16 cellular contexts compared by ENCODE assay signal in the genomic region with DNA sequence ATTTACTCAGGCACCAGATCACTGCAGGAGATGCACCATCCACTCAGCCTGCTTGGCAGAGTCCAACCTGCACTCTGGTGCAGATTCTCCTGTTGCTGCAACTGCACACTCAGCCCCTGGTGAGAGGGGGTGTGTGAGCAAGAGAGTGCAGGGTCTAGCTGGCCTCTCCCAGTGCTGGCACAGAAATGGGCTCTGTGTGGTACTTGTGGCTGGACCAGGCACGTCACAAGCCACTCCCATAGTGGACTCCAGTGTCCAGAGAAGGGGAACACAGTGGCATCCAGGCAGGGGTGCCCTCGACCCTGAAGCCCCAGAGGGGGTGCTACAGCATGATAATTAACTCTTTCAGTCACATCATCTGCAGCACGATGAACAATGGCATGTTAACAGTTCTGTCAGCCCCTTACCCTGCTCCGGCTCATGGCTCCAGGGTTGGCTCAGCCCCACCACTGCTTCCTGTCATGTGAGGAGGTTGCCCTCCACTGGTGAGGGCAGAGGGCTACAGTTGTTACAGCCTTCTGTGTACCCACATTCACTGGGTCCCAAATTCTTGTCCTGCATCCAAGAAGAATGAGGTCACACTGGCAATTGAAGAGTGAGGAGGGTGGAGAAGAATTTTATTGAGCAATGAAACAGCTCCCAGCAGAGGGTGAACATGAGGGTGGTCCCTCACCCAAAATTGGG.
DNase-seq lines count a peak whose midpoint lies in the region; ATAC-seq, FAIRE-seq and TF ChIP-seq lines count a peak whose summit lies in the region.
"Had no signal": no experiment of that assay in that cellular context is flagged by ENCODE, and none has a peak within 500 bp of the region (broad histone marks: within the 10 kb centered on the region; RNA-seq: fewer than 3 reads in every experiment).

No MANE protein-coding gene starts in this region.

- H4K20me1 ChIP-seq in Karpas-422 (ENCODE audit: insufficient read depth, low read depth, low read length), result no peaks in the 10 kb centered on the region

- no peak overlapping the region for H3K4me3 ChIP-seq in Karpas-422 (ENCODE audit: low read length)
- H3K4me3 ChIP-seq in bronchial epithelial cell (ENCODE audit: low read depth, low read length), result no peak overlapping the region
- peak overlapping the region in 1 of 2 donors; percentile 13 for H3K4me3 ChIP-seq in neuronal stem cell (ENCODE audit: low read length in 2 of 2)

- H3K4me1 ChIP-seq in Karpas-422 (ENCODE audit: low read length) (peaks cover 43% of the 10 kb centered on the region), neuronal stem cell (ENCODE audit: control insufficient read depth in 2 of 2, insufficient read depth in 1 of 2, low read depth in 1 of 2, low read length in 2 of 2) (no peaks in the 10 kb centered on the region)

- no peak overlapping the region for H3K23ac ChIP-seq in neuronal stem cell (ENCODE audit: low read depth, low read length, poor library complexity)

- no peak overlapping the region for H3K14ac ChIP-seq in neuronal stem cell (ENCODE audit: low read length)

- no peak overlapping the region for H2AK5ac ChIP-seq in neuronal stem cell (ENCODE audit: low read depth, low read length)

- no peak overlapping the region for H2BK5ac ChIP-seq in neuronal stem cell (ENCODE audit: low read length)

- H2BK120ac ChIP-seq in neuronal stem cell (ENCODE audit: low read depth, low read length), result no peak overlapping the region

- H2AFZ ChIP-seq in Karpas-422 (ENCODE audit: low read length) (peak overlapping the region; percentile 51; the same call in 1 of the 2 replicates), neuronal stem cell (ENCODE audit: low read length) (no peak overlapping the region)

- H3K4me2 ChIP-seq in Karpas-422 (ENCODE audit: low read depth, low read length, poor library complexity, severe bottlenecking), result peak overlapping the region; percentile 12
- no peak overlapping the region for H3K4me2 ChIP-seq in neuronal stem cell (ENCODE audit: insufficient read depth, low read length, poor library complexity, severe bottlenecking)

- peak overlapping the region; percentile 1 for H4K8ac ChIP-seq in neuronal stem cell (ENCODE audit: low read depth, low read length)

- FAIRE-seq in bronchial epithelial cell (lab: Jason Lieb, UNC), result no peak

- no peak overlapping the region for H4K91ac ChIP-seq in neuronal stem cell (ENCODE audit: low read depth, low read length, poor library complexity)

- H3K27me3 ChIP-seq in Karpas-422 (ENCODE audit: low read length) (no peaks in the 10 kb centered on the region), bronchial epithelial cell (ENCODE audit: control insufficient read depth, insufficient read depth, low read length) (peaks cover 8% of the 10 kb centered on the region), neuronal stem cell (ENCODE audit: control insufficient read depth in 3 of 3, insufficient read depth in 3 of 3, low read depth in 1 of 3, low read length in 3 of 3) (peaks cover 0 to 5% (median 0%) of the 10 kb centered on the region in 3 experiments)

- TF ChIP-seq CTCF in bronchial epithelial cell (IDR thresholded peaks at IDR 0.05; ENCODE audit: insufficient read depth, low read length, severe bottlenecking), result no peak

- no CpG with 5 or more reads among the region's 4 CpGs for WGBS in neuronal stem cell (ENCODE audit: extremely low coverage in 2 of 2, insufficient read length in 2 of 2, insufficient replicate concordance in 1 of 2), 2 donors

- no peaks in the 10 kb centered on the region for H3K79me1 ChIP-seq in neuronal stem cell (ENCODE audit: low read depth, low read length)

- ATAC-seq in left ventricle myocardium superior (no peak), HG03039 (IDR thresholded peaks at IDR 0.05; ENCODE audit: unreplicated experiment) (no peak)
- ATAC-seq: activated T-helper 17 cell treated with anti-CD3 and anti-CD28 coated beads, Interleukin-2, amount 50 U/mL, for 72 hours; Right ventricle myocardium inferior had no signal

- intact Hi-C loops in left ventricle myocardium superior (cut with micrococcal nuclease), result no loop called here
- intact Hi-C loops in cardiac septum (cut with DNase I), result no loop called here

- H3K79me2 ChIP-seq in Karpas-422 (ENCODE audit: low read length), result no peaks in the 10 kb centered on the region

- peak overlapping the region; percentile 51 for H3K18ac ChIP-seq in neuronal stem cell (ENCODE audit: low read length)

- H3K9ac ChIP-seq in Karpas-422 (ENCODE audit: low read length) (no peak overlapping the region), neuronal stem cell (ENCODE audit: low read depth, low read length, poor library complexity) (no peak overlapping the region)

- H3K4ac ChIP-seq in neuronal stem cell (ENCODE audit: low read length), result no peak overlapping the region

- no peak overlapping the region for H2BK15ac ChIP-seq in neuronal stem cell (ENCODE audit: low read length)

- no peaks in the 10 kb centered on the region for H3K36me3 ChIP-seq in Karpas-422 (ENCODE audit: insufficient read depth, low read length)
- no peaks in the 10 kb centered on the region for H3K36me3 ChIP-seq in bronchial epithelial cell (ENCODE audit: control insufficient read depth, insufficient read depth, low read length)
- H3K36me3 ChIP-seq in neuronal stem cell (replicated peaks in 1 of 2; ENCODE audit: control insufficient read depth in 2 of 2, insufficient read depth in 2 of 2, low read length in 2 of 2), result no peaks in the 10 kb centered on the region

- DNase-seq in GM04504 (ENCODE audit: low read depth) (peak; percentile 23), Karpas-422 (peak; percentile 86), bronchial epithelial cell (ENCODE audit: low read depth) (peak; percentile 31), neuronal stem cell (ENCODE audit: low spot score) (no peak), left ventricle myocardium superior (no peak), COLO829 (ENCODE audit: low spot score) (no peak), cardiac septum (ENCODE audit: low spot score) (no peak)
- DNase-seq: activated CD4-positive, CD25-positive, alpha-beta regulatory T cell treated with anti-CD3 and anti-CD28 coated beads, Interleukin-2, amount 50 U/mL, for 72 hours; central memory CD4-positive, alpha-beta T cell; DMS79 treated with DMSO at 0.1 percent for 48 hours; KG1; occipital lobe; stimulated activated CD4-positive, alpha-beta T cell treated with anti-CD3 and anti-CD28 coated beads, Interleukin-2, amount 100 ng/mL, for 24 hours had no signal

- H2BK12ac ChIP-seq in neuronal stem cell (ENCODE audit: low read length), result no peak overlapping the region

- no peak overlapping the region for H3K27ac ChIP-seq in Karpas-422 (ENCODE audit: low read length)
- H3K27ac ChIP-seq in neuronal stem cell (replicated peaks; ENCODE audit: low read length), result no peak overlapping the region

- H3K9me3 ChIP-seq in Karpas-422 (ENCODE audit: low read length) (no peaks in the 10 kb centered on the region), neuronal stem cell (replicated peaks in 1 of 2; ENCODE audit: control insufficient read depth in 2 of 2, insufficient read depth in 1 of 2, low read depth in 1 of 2, low read length in 2 of 2) (no peaks in the 10 kb centered on the region)

- no peaks in the 10 kb centered on the region for H3K9me2 ChIP-seq in Karpas-422 (replicated peaks; ENCODE audit: insufficient read depth, low read length)

Comparison
In these comparisons a context has a peak if more than half of its experiments do, and no peak if none do; other contexts are left out.
1. DNase-seq: peak in GM04504 (single experiment), Karpas-422 (single experiment) and bronchial epithelial cell (single experiment); none in neuronal stem cell (single experiment), left ventricle myocardium superior (single experiment), COLO829 (single experiment) and cardiac septum (single experiment).